2 cellular contexts compared by ENCODE assay signal in the genomic region with DNA sequence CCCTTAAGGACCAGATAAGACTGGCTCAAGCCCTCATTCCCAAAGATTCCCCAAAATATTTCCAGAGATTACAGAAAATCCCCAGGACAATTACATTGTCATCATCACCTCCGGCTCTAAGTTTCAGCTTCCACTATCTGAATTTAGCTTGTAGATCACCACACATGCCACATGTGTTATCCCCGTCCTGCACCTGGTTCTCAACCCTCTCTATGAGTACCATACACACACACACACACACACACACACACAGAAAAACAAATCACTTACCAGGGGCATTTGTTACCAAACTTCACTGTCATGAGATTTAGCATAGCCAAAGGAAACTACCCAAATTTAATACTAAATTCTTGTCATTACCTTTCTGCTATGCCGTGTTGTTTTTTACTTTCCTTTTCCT.
TF ChIP-seq lines count a peak whose summit lies in the region.

No MANE protein-coding gene starts in this region.

TF ChIP-seq in K562, 482 proteins besides CTCF, POLR2A, EP300 and RAD21 (continues in another document):
- TF ChIP-seq, protein P1, sequence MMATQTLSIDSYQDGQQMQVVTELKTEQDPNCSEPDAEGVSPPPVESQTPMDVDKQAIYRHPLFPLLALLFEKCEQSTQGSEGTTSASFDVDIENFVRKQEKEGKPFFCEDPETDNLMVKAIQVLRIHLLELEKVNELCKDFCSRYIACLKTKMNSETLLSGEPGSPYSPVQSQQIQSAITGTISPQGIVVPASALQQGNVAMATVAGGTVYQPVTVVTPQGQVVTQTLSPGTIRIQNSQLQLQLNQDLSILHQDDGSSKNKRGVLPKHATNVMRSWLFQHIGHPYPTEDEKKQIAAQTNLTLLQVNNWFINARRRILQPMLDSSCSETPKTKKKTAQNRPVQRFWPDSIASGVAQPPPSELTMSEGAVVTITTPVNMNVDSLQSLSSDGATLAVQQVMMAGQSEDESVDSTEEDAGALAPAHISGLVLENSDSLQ (IDR thresholded peaks at IDR 0.05): no peak
- TF ChIP-seq, protein P2, sequence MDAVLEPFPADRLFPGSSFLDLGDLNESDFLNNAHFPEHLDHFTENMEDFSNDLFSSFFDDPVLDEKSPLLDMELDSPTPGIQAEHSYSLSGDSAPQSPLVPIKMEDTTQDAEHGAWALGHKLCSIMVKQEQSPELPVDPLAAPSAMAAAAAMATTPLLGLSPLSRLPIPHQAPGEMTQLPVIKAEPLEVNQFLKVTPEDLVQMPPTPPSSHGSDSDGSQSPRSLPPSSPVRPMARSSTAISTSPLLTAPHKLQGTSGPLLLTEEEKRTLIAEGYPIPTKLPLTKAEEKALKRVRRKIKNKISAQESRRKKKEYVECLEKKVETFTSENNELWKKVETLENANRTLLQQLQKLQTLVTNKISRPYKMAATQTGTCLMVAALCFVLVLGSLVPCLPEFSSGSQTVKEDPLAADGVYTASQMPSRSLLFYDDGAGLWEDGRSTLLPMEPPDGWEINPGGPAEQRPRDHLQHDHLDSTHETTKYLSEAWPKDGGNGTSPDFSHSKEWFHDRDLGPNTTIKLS (IDR thresholded peaks at IDR 0.05; ENCODE audit: borderline replicate concordance, low read depth): no peak
- 0 out of 4 replicates have a peak, but pooled peaks of 1 of the 2 experiments have one; percentile 15 for TF ChIP-seq RCOR1 (IDR thresholded peaks at IDR 0.05; ENCODE audit: borderline replicate concordance in 1 of 2, low read depth in 2 of 2, low read length in 2 of 2)
- peak; percentile 83; the same call in 1 of the 2 replicates for TF ChIP-seq ELF4 (CRISPR knock-in tag; IDR thresholded peaks at IDR 0.05)
- TF ChIP-seq, protein P3, sequence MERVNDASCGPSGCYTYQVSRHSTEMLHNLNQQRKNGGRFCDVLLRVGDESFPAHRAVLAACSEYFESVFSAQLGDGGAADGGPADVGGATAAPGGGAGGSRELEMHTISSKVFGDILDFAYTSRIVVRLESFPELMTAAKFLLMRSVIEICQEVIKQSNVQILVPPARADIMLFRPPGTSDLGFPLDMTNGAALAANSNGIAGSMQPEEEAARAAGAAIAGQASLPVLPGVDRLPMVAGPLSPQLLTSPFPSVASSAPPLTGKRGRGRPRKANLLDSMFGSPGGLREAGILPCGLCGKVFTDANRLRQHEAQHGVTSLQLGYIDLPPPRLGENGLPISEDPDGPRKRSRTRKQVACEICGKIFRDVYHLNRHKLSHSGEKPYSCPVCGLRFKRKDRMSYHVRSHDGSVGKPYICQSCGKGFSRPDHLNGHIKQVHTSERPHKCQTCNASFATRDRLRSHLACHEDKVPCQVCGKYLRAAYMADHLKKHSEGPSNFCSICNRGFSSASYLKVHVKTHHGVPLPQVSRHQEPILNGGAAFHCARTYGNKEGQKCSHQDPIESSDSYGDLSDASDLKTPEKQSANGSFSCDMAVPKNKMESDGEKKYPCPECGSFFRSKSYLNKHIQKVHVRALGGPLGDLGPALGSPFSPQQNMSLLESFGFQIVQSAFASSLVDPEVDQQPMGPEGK (CRISPR knock-in tag; IDR thresholded peaks at IDR 0.05; ENCODE audit: borderline replicate concordance): no peak
- no peak for TF ChIP-seq PTTG1 (tag; IDR thresholded peaks at IDR 0.05; ENCODE audit: low read depth)
- TF ChIP-seq RBFOX2 (IDR thresholded peaks at IDR 0.05; ENCODE audit: low read depth, low read length): no peak
- no peak for TF ChIP-seq ZNF707 (CRISPR knock-in tag; conservative IDR thresholded peaks at IDR 0.05)
- no peak for TF ChIP-seq ZNF431 (CRISPR knock-in tag; IDR thresholded peaks at IDR 0.05)
- no peak for TF ChIP-seq PYGO2 (tag; IDR thresholded peaks at IDR 0.05)
- no peak for TF ChIP-seq ZNF717 (CRISPR knock-in tag; IDR thresholded peaks at IDR 0.05)
- TF ChIP-seq FOXM1 (IDR thresholded peaks at IDR 0.05; ENCODE audit: low read depth): no peak
- no peak for TF ChIP-seq FOXM1 (CRISPR knock-in tag; IDR thresholded peaks at IDR 0.05; ENCODE audit: low read depth)
- TF ChIP-seq ESRRB (CRISPR knock-in tag; IDR thresholded peaks at IDR 0.05; ENCODE audit: borderline replicate concordance): no peak
- TF ChIP-seq MECOM (CRISPR knock-in tag; IDR thresholded peaks at IDR 0.05): no peak
- TF ChIP-seq KLF6 (CRISPR knock-in tag; IDR thresholded peaks at IDR 0.05; ENCODE audit: borderline replicate concordance): no peak
- no peak for TF ChIP-seq ZNF133 (CRISPR knock-in tag; IDR thresholded peaks at IDR 0.05)
- no peak for TF ChIP-seq ZNF444 (CRISPR knock-in tag; IDR thresholded peaks at IDR 0.05)
- no peak for TF ChIP-seq STAT5B (CRISPR knock-in tag; IDR thresholded peaks at IDR 0.05)
- TF ChIP-seq RFX1 (IDR thresholded peaks at IDR 0.05): no peak
- TF ChIP-seq, protein P4, sequence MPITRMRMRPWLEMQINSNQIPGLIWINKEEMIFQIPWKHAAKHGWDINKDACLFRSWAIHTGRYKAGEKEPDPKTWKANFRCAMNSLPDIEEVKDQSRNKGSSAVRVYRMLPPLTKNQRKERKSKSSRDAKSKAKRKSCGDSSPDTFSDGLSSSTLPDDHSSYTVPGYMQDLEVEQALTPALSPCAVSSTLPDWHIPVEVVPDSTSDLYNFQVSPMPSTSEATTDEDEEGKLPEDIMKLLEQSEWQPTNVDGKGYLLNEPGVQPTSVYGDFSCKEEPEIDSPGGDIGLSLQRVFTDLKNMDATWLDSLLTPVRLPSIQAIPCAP (CRISPR knock-in tag; IDR thresholded peaks at IDR 0.05; ENCODE audit: borderline replicate concordance): no peak
- TF ChIP-seq, protein P5, sequence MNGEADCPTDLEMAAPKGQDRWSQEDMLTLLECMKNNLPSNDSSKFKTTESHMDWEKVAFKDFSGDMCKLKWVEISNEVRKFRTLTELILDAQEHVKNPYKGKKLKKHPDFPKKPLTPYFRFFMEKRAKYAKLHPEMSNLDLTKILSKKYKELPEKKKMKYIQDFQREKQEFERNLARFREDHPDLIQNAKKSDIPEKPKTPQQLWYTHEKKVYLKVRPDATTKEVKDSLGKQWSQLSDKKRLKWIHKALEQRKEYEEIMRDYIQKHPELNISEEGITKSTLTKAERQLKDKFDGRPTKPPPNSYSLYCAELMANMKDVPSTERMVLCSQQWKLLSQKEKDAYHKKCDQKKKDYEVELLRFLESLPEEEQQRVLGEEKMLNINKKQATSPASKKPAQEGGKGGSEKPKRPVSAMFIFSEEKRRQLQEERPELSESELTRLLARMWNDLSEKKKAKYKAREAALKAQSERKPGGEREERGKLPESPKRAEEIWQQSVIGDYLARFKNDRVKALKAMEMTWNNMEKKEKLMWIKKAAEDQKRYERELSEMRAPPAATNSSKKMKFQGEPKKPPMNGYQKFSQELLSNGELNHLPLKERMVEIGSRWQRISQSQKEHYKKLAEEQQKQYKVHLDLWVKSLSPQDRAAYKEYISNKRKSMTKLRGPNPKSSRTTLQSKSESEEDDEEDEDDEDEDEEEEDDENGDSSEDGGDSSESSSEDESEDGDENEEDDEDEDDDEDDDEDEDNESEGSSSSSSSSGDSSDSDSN (IDR thresholded peaks at IDR 0.05; ENCODE audit: borderline replicate concordance in 1 of 2, low read depth in 2 of 2, low read length in 2 of 2): no peak
- no peak for TF ChIP-seq SIRT6 (IDR thresholded peaks at IDR 0.05; ENCODE audit: low read depth, low read length)
- no peak for TF ChIP-seq ZZZ3 (IDR thresholded peaks at IDR 0.05)
- no peak for TF ChIP-seq POLR2G (IDR thresholded peaks at IDR 0.05; ENCODE audit: low read depth, low read length)
- no peak for TF ChIP-seq MCM7 (IDR thresholded peaks at IDR 0.05)
- TF ChIP-seq SMAD1 (IDR thresholded peaks at IDR 0.05; ENCODE audit: low read depth, low read length, partially characterized antibody): no peak

TF ChIP-seq in HEK293T, 16 proteins besides CTCF, POLR2A, EP300 and RAD21:
- no peak for TF ChIP-seq LEF1 (IDR thresholded peaks at IDR 0.05; ENCODE audit: borderline replicate concordance)
- TF ChIP-seq, protein P1 (IDR thresholded peaks at IDR 0.05): no peak
- no peak for TF ChIP-seq TARDBP (IDR thresholded peaks at IDR 0.05)
- TF ChIP-seq SUZ12 (IDR thresholded peaks at IDR 0.05): no peak
- no peak for TF ChIP-seq HDGF (IDR thresholded peaks at IDR 0.05; ENCODE audit: borderline replicate concordance)
- no peak for TF ChIP-seq BHLHE40 (IDR thresholded peaks at IDR 0.05; ENCODE audit: borderline replicate concordance)
- TF ChIP-seq FOXA1 (IDR thresholded peaks at IDR 0.05): no peak
- no peak for TF ChIP-seq CTBP1 (IDR thresholded peaks at IDR 0.05; ENCODE audit: borderline replicate concordance)
- no peak for TF ChIP-seq FOXM1 (IDR thresholded peaks at IDR 0.05; ENCODE audit: borderline replicate concordance)
- no peak for TF ChIP-seq NFRKB (IDR thresholded peaks at IDR 0.05)
- TF ChIP-seq ZNF384 (IDR thresholded peaks at IDR 0.05): no peak
- TF ChIP-seq FOXK2 (IDR thresholded peaks at IDR 0.05): no peak
- no peak for TF ChIP-seq ELF4 (IDR thresholded peaks at IDR 0.05)
- TF ChIP-seq SP1 (IDR thresholded peaks at IDR 0.05): no peak
TF ChIP-seq in HEK293T: peak in this region for 0.
